Comparison of ENCODE assay signal across 8 cellular contexts in genomic region chr19:42466521-42467436, GRCh38. TPM values are rescaled to one million over a fixed set of nuclear protein-coding genes. Genes with fewer than 3 reads are reported as not detected.
A peak's percentile ranks its signal among the peaks of the same experiment; 100 is the strongest.
DNase-seq lines count a peak whose midpoint lies in the region; ATAC-seq, FAIRE-seq and TF ChIP-seq lines count a peak whose summit lies in the region.

No MANE protein-coding gene starts in this region.

- TF ChIP-seq CTCF in activated B cell treated with CpG ODN at 0.5 μM for 24 hours (IDR thresholded peaks at IDR 0.05), result no peak
- TF ChIP-seq CTCF in D721Med (IDR thresholded peaks at IDR 0.05; ENCODE audit: insufficient read depth, missing control alignments), result no peak

- H3K4me1 Mint-ChIP-seq in activated B cell treated with CpG ODN at 0.5 μM for 24 hours, result peaks cover 66% of the 10 kb centered on the region

- no peak for DNase-seq in GM18507 (ENCODE audit: extremely low spot score, insufficient read length, low read depth)
- no peak for DNase-seq in activated B cell treated with CpG ODN at 0.5 μM for 24 hours
- peak; percentile 32 for DNase-seq in iris pigment epithelial cell (ENCODE audit: low read depth)
- DNase-seq in DMS79 treated with DMSO at 0.1 percent for 48 hours (lab: John Stamatoyannopoulos, UW), result no peak
- DNase-seq in NCI-H1092 (lab: John Stamatoyannopoulos, UW), result no peak
- DNase-seq in D721Med (ENCODE audit: insufficient read length, low spot score), result no peak

- H3K9me3 Mint-ChIP-seq in activated B cell treated with CpG ODN at 0.5 μM for 24 hours, result no peaks in the 10 kb centered on the region

- CTCF ChIA-PET in activated B cell treated with CpG ODN at 0.5 μM for 24 hours (lab: Charles Lee), result interaction anchor here (0.7 to 6.8 kb wide), 8 partner anchors 11 to 63 kb away, joined by 3 to 78 read pairs (median 6); partner anchors contain the start of gene CEACAM1

- no peaks in the 10 kb centered on the region for H3K36me3 Mint-ChIP-seq in activated B cell treated with CpG ODN at 0.5 μM for 24 hours (ENCODE audit: low read depth)

- H3K4me3 Mint-ChIP-seq in activated B cell treated with CpG ODN at 0.5 μM for 24 hours, result peak overlapping the region; percentile 58

- ATAC-seq in activated B cell treated with CpG ODN at 0.5 μM for 24 hours (ENCODE audit: low read depth) (no peak), GM21360 (IDR thresholded peaks at IDR 0.05; ENCODE audit: unreplicated experiment) (no peak)

- no peaks in the 10 kb centered on the region for H3K27me3 Mint-ChIP-seq in activated B cell treated with CpG ODN at 0.5 μM for 24 hours

- H3K27ac Mint-ChIP-seq in activated B cell treated with CpG ODN at 0.5 μM for 24 hours, result peak overlapping the region; percentile 92

- POLR2A ChIA-PET in activated B cell treated with CpG ODN at 0.5 μM for 24 hours (lab: Charles Lee), result interaction anchor here (0.6 to 3.4 kb wide), 16 partner anchors 9 to 349 kb away, joined by 3 to 43 read pairs (median 4); partner anchors contain the start of gene CEACAM1

- intact Hi-C loops in activated B cell treated with CpG ODN at 0.5 μM for 24 hours (cut with micrococcal nuclease), result loop anchor here (2.0 kb wide), 2 partner anchors 14 to 30 kb away; no protein-coding TSS in a partner anchor

- FAIRE-seq in A204.1 (lab: Jason Lieb, UNC) (peak; percentile 61), GM18507 (lab: Jason Lieb, UNC) (peak; percentile 53), D721Med (lab: Jason Lieb, UNC) (no peak)

RNA-seq across cellular contexts. Expression of gene CXCL17, which starts 24.0 kb away (rescaled TPM):
- not detected in 2 replicates for total RNA-seq in activated B cell treated with CpG ODN at 0.5 μM for 24 hours

RNA-seq across cellular contexts. Expression of gene LIPE, which starts 39.6 kb away (rescaled TPM):
- 37.2 and 37.3 TPM in 2 replicates for total RNA-seq in activated B cell treated with CpG ODN at 0.5 μM for 24 hours
